ENCODE assay signal across 24 cellular contexts in genomic region chr1:247453256-247453655, GRCh38. TPM values are rescaled to one million over a fixed set of nuclear protein-coding genes. Genes with fewer than 3 reads are reported as not detected.
DNase-seq lines count a peak whose midpoint lies in the region; ATAC-seq and TF ChIP-seq lines count a peak whose summit lies in the region.
"Had no signal": no experiment of that assay in that cellular context is flagged by ENCODE, and none has a peak within 500 bp of the region (broad histone marks: within the 10 kb centered on the region; RNA-seq: fewer than 3 reads in every experiment).

No MANE protein-coding gene starts in this region.

- no peak for ATAC-seq in HG03159 (IDR thresholded peaks at IDR 0.05; ENCODE audit: unreplicated experiment)
- ATAC-seq: A549, Right ventricle myocardium inferior had no signal

- H3K4me3 ChIP-seq in fibroblast of villous mesenchyme (ENCODE audit: low read depth, low read length) = no peak overlapping the region
- H3K4me3 ChIP-seq: A549, GM23248, HAP-1 had no signal

- TF ChIP-seq CTCF in fibroblast of villous mesenchyme (IDR thresholded peaks at IDR 0.05; ENCODE audit: insufficient read depth, low read depth, low read length) = no peak

- DNase-seq in GF-D8 (lab: John Stamatoyannopoulos, UW) = peak; percentile 78
- peak; percentile 31 for DNase-seq in MV-4-11 (lab: John Stamatoyannopoulos, UW)
- DNase-seq in SKM-1 (lab: John Stamatoyannopoulos, UW; ENCODE audit: unreplicated experiment) = peak; percentile 32
- DNase-seq in fibroblast of villous mesenchyme (ENCODE audit: low read depth) = peak; percentile 21
- no peak for DNase-seq in HK-2 (ENCODE audit: unreplicated experiment)
- no peak for DNase-seq in activated CD8-positive, alpha-beta memory T cell treated with anti-CD3 and anti-CD28 coated beads, Interleukin-2, amount 50 U/mL, for 4 hours
- DNase-seq in AG20443 (ENCODE audit: low spot score) = no peak
- DNase-seq: CD4-positive, alpha-beta memory T cell; DMS 273 treated with DMSO at 0.1 percent for 48 hours; DND-41; GM23248; IMR-90; NCI-H1092 treated with DMSO at 0.1 percent for 48 hours; NCI-H146; NCI-H2029; NCI-H226; NCI-H510A treated with DMSO at 0.1 percent for 48 hours; SK-N-SH; T-helper 1 cell had no signal

RNA-seq across cellular contexts. Expression of gene OR2B11, which starts 4.6 kb away (rescaled TPM):
- not detected in 2 replicates for total RNA-seq in fibroblast of villous mesenchyme
- total RNA-seq: Caco-2; CD4-positive, alpha-beta memory T cell; GM23248; IMR-90; Right ventricle myocardium inferior had no signal

RNA-seq across cellular contexts. Expression of gene NLRP3, which starts 37.3 kb away (rescaled TPM):
- 0.43 and 0.97 TPM in 2 replicates for total RNA-seq in fibroblast of villous mesenchyme
- total RNA-seq: Caco-2 had no signal

Comparison
In these comparisons a context has a peak if more than half of its experiments do, and no peak if none do; other contexts are left out.
1. DNase-seq: peak in GF-D8 (single experiment), MV-4-11 (single experiment), SKM-1 (single experiment) and fibroblast of villous mesenchyme (single experiment); none in HK-2 (single experiment), activated CD8-positive, alpha-beta memory T cell treated with anti-CD3 and anti-CD28 coated beads, Interleukin-2, amount 50 U/mL, for 4 hours (single experiment) and AG20443 (single experiment).